Comparison of ENCODE assay signal across 16 cellular contexts in the genomic region with DNA sequence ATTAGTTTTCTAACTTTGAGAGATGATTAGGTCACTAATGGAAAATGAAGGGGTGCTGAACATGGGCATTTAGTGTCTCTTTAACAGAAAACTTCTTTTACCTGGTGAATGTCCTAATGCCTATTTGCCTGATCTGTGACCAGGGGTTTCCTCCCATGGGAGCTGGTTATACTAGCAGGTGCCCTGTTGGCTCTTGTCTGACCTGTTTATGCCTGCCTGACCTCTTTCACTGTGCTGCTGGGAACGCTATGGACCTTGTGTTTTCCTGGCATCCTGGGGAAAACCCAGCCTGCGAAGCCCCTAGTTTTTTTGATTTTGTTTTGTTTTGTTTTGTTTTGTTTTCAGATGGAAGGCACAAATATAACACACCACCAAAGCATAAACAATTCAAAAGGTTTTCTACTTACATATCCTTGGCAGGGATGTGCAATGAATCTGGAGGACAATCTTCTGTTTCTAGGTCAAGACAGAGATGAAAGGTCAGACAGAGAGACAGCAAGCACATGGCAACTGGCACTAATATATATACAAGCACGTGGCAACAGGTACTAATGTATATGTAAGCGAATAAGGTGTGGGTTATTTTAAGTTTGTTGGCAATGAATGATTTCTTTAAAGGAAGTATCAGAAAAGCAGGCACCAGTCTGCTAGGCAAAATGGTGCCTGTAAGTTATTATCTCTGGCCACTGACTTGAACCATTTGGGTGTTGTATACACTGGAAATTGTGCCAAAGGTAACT.
A peak's percentile ranks its signal among the peaks of the same experiment; 100 is the strongest.
DNase-seq lines count a peak whose midpoint lies in the region; ATAC-seq, FAIRE-seq and TF ChIP-seq lines count a peak whose summit lies in the region.
"Had no signal": no experiment of that assay in that cellular context is flagged by ENCODE, and none has a peak within 500 bp of the region (broad histone marks: within the 10 kb centered on the region; RNA-seq: fewer than 3 reads in every experiment).

No MANE protein-coding gene starts in this region.

- peaks cover 0 to 25% (median 5%) of the 10 kb centered on the region in 9 donors for H3K9me3 Mint-ChIP-seq in naive thymus-derived CD8-positive, alpha-beta T cell
- no peaks in the 10 kb centered on the region for H3K9me3 Mint-ChIP-seq in GM23338

- H3K9ac ChIP-seq in HepG2 (ENCODE audit: insufficient read depth, low read depth, low read length): no peak overlapping the region
- H3K9ac ChIP-seq: BLaER1 had no signal

- TF ChIP-seq POLR2A in HepG2 (IDR thresholded peaks at IDR 0.05; ENCODE audit: insufficient read depth in 1 of 2, low read depth in 2 of 2, low read length in 2 of 2): no peak

- CTCF ChIA-PET in PC-9 (lab: Charles Lee): no interaction called here
- CTCF ChIA-PET in HepG2 (lab: Yijun Ruan, JAX; ENCODE audit: low intra/inter-chr PET ratio, low total read pairs): no interaction called here

- in situ Hi-C loops in HepG2 (cut with HindIII; ENCODE audit: extremely low pct_ligation_motif_present, low pct_unique_long_range_greater_than_20kb): no loop called here

- no peak overlapping the region for H3K27ac ChIP-seq in PC-9
- H3K27ac ChIP-seq in HepG2 (ENCODE audit: extremely low read length, insufficient read depth, low read length): no peak overlapping the region
- no peak overlapping the region for H3K27ac ChIP-seq in GM23338 (ENCODE audit: low read depth)
- H3K27ac ChIP-seq: BLaER1 had no signal

- WGBS in HepG2 (ENCODE audit: low lambda C conversion rate): 5% methylated on average over 4 of the region's 4 CpGs

- peak; percentile 50 for DNase-seq in DMS53 (lab: John Stamatoyannopoulos, UW)
- DNase-seq in PC-9: no peak
- DNase-seq in HepG2 (ENCODE audit: low spot score): no peak
- DNase-seq in H4 (ENCODE audit: low spot score): no peak
- DNase-seq in naive thymus-derived CD8-positive, alpha-beta T cell: no peak
- DNase-seq in dermis blood vessel endothelial cell: no peak
- no peak for DNase-seq in GM23338 (ENCODE audit: low spot score)
- DNase-seq: 8988T; Calu3; CD4-positive, alpha-beta memory T cell; GOT3 had no signal

- H3K9me2 ChIP-seq in PC-9 (ENCODE audit: insufficient read depth) (no peaks in the 10 kb centered on the region; the same call in 1 of the 2 replicates), GM23338 (ENCODE audit: insufficient read depth) (no peaks in the 10 kb centered on the region; the same call in 1 of the 2 replicates)

- POLR2A ChIA-PET in PC-9 (lab: Charles Lee; ENCODE audit: unreplicated experiment) (no interaction called here), HepG2 (lab: Yijun Ruan, JAX) (no interaction called here)
- POLR2A ChIA-PET in naive thymus-derived CD8-positive, alpha-beta T cell (lab: Charles Lee): no interaction called here

- intact Hi-C loops in PC-9 (cut with micrococcal nuclease; ENCODE audit: unreplicated experiment): no loop called here
- intact Hi-C loops in HepG2 (cut with micrococcal nuclease; ENCODE audit: unreplicated experiment): no loop called here

- H2AFZ ChIP-seq in PC-9 (peak overlapping the region; percentile 55), HepG2 (ENCODE audit: low read length) (no peak overlapping the region), GM23338 (no peak overlapping the region)

- TF ChIP-seq EP300 in HepG2 (IDR thresholded peaks at IDR 0.05; ENCODE audit: low read depth in 2 of 2, low read length in 2 of 2) (no peak), HepG2 (CRISPR knock-in tag; IDR thresholded peaks at IDR 0.05; ENCODE audit: borderline replicate concordance) (no peak)

- H4K20me1 ChIP-seq in PC-9 (ENCODE audit: insufficient read depth): no peaks in the 10 kb centered on the region
- no peaks in the 10 kb centered on the region for H4K20me1 ChIP-seq in HepG2 (ENCODE audit: insufficient read depth, low read length)
- no peaks in the 10 kb centered on the region for H4K20me1 ChIP-seq in GM23338 (replicated peaks; ENCODE audit: insufficient read depth)
- H4K20me1 ChIP-seq: BLaER1 had no signal

- H3K9me3 ChIP-seq in PC-9 (ENCODE audit: insufficient read depth, low read depth): no peaks in the 10 kb centered on the region
- H3K9me3 ChIP-seq in HepG2 (ENCODE audit: low read length): no peaks in the 10 kb centered on the region
- H3K9me3 ChIP-seq: BLaER1, HAP-1 had no signal

- no peak for ATAC-seq in HepG2
- ATAC-seq in naive thymus-derived CD8-positive, alpha-beta T cell: no peak
- no peak; the same call in 2 of the 3 replicates for ATAC-seq in GM23338

- H3K27me3 ChIP-seq in PC-9 (ENCODE audit: insufficient read depth, low read depth): no peaks in the 10 kb centered on the region
- no peaks in the 10 kb centered on the region for H3K27me3 ChIP-seq in HepG2 (ENCODE audit: control insufficient read depth in 1 of 2, insufficient read depth in 2 of 2, low read length in 2 of 2)
- H3K27me3 ChIP-seq in GM23338 (ENCODE audit: insufficient read depth): no peaks in the 10 kb centered on the region
- H3K27me3 ChIP-seq: BLaER1 had no signal

- no peak overlapping the region for H3K4me3 Mint-ChIP-seq in naive thymus-derived CD8-positive, alpha-beta T cell
- no peak overlapping the region for H3K4me3 Mint-ChIP-seq in GM23338
- H3K4me3 Mint-ChIP-seq: CD14-positive monocyte; CD4-positive, alpha-beta memory T cell had no signal

- no peak for TF ChIP-seq RAD21 in HepG2 (CRISPR knock-in tag; IDR thresholded peaks at IDR 0.05)

- no peak for TF ChIP-seq CTCF in PC-9 (conservative IDR thresholded peaks at IDR 0.05)
- no peak for TF ChIP-seq CTCF in HepG2 (CRISPR knock-in tag; IDR thresholded peaks at IDR 0.05)
- TF ChIP-seq CTCF in GM23338 (conservative IDR thresholded peaks at IDR 0.05; ENCODE audit: low read depth in 2 of 2): no peak

- no peak for FAIRE-seq in HepG2 (lab: Jason Lieb, UNC)
- FAIRE-seq: G401.6, GM12891 had no signal

- no peaks in the 10 kb centered on the region for H3K27me3 Mint-ChIP-seq in naive thymus-derived CD8-positive, alpha-beta T cell
- H3K27me3 Mint-ChIP-seq in GM23338 (ENCODE audit: insufficient read depth, low read depth, poor library complexity): peaks cover under 1% of the 10 kb centered on the region
- H3K27me3 Mint-ChIP-seq: CD4-positive, alpha-beta memory T cell had no signal

- H3K4me2 ChIP-seq in PC-9 (no peak overlapping the region), HepG2 (ENCODE audit: low read depth, low read length) (no peak overlapping the region), GM23338 (no peak overlapping the region)
- H3K4me2 ChIP-seq: BLaER1 had no signal

- no peak overlapping the region for H3K27ac Mint-ChIP-seq in naive thymus-derived CD8-positive, alpha-beta T cell
- H3K27ac Mint-ChIP-seq in GM23338: no peak overlapping the region
- H3K27ac Mint-ChIP-seq: CD14-positive monocyte; CD4-positive, alpha-beta memory T cell had no signal

- H3K4me3 ChIP-seq in PC-9: no peak overlapping the region
- no peak overlapping the region for H3K4me3 ChIP-seq in HepG2 (replicated peaks in 1 of 3; ENCODE audit: insufficient read depth in 1 of 3, low read depth in 2 of 3, low read length in 3 of 3)
- no peak overlapping the region for H3K4me3 ChIP-seq in GM23338
- H3K4me3 ChIP-seq: BLaER1, HAP-1 had no signal

- H3K79me2 ChIP-seq in PC-9 (ENCODE audit: low read depth) (no peaks in the 10 kb centered on the region), HepG2 (ENCODE audit: insufficient read depth, low read length) (no peaks in the 10 kb centered on the region), GM23338 (replicated peaks; ENCODE audit: insufficient read depth) (no peaks in the 10 kb centered on the region)

- BruUV-seq in PC-9 (replicated peaks; lab: Mats Ljungman, UMichigan): no TSS peak
- BruUV-seq in HepG2 (replicated peaks; lab: Mats Ljungman, UMichigan): no TSS peak

- H3K4me1 ChIP-seq in PC-9 (replicated peaks; ENCODE audit: insufficient read depth) (no peaks in the 10 kb centered on the region), HepG2 (ENCODE audit: insufficient read depth, low read length) (no peaks in the 10 kb centered on the region), GM23338 (ENCODE audit: insufficient read depth) (no peaks in the 10 kb centered on the region)
- H3K4me1 ChIP-seq: BLaER1, HAP-1 had no signal

- H3K36me3 ChIP-seq in PC-9 (ENCODE audit: low read depth): no peaks in the 10 kb centered on the region
- H3K36me3 ChIP-seq in HepG2 (replicated peaks in 1 of 2; ENCODE audit: control insufficient read depth in 1 of 2, insufficient read depth in 2 of 2, low read length in 2 of 2): no peaks in the 10 kb centered on the region
- no peaks in the 10 kb centered on the region for H3K36me3 ChIP-seq in GM23338 (ENCODE audit: insufficient read depth)
- H3K36me3 ChIP-seq: BLaER1, HAP-1 had no signal

- H3F3A ChIP-seq in PC-9 (ENCODE audit: insufficient read depth, low read depth): no peaks in the 10 kb centered on the region
- H3F3A ChIP-seq in GM23338 (replicated peaks; ENCODE audit: low read depth): no peaks in the 10 kb centered on the region

- H3K4me1 Mint-ChIP-seq in naive thymus-derived CD8-positive, alpha-beta T cell: no peaks in the 10 kb centered on the region
- H3K4me1 Mint-ChIP-seq in GM23338: no peaks in the 10 kb centered on the region
- H3K4me1 Mint-ChIP-seq: CD14-positive monocyte; CD4-positive, alpha-beta memory T cell had no signal

- H3K36me3 Mint-ChIP-seq in naive thymus-derived CD8-positive, alpha-beta T cell: no peaks in the 10 kb centered on the region
- no peaks in the 10 kb centered on the region for H3K36me3 Mint-ChIP-seq in GM23338 (ENCODE audit: low read depth)
- H3K36me3 Mint-ChIP-seq: CD14-positive monocyte; CD4-positive, alpha-beta memory T cell had no signal

TF ChIP-seq in GM23338, 12 proteins besides CTCF, POLR2A, EP300 and RAD21 (continues in another document):
- TF ChIP-seq, protein P1, sequence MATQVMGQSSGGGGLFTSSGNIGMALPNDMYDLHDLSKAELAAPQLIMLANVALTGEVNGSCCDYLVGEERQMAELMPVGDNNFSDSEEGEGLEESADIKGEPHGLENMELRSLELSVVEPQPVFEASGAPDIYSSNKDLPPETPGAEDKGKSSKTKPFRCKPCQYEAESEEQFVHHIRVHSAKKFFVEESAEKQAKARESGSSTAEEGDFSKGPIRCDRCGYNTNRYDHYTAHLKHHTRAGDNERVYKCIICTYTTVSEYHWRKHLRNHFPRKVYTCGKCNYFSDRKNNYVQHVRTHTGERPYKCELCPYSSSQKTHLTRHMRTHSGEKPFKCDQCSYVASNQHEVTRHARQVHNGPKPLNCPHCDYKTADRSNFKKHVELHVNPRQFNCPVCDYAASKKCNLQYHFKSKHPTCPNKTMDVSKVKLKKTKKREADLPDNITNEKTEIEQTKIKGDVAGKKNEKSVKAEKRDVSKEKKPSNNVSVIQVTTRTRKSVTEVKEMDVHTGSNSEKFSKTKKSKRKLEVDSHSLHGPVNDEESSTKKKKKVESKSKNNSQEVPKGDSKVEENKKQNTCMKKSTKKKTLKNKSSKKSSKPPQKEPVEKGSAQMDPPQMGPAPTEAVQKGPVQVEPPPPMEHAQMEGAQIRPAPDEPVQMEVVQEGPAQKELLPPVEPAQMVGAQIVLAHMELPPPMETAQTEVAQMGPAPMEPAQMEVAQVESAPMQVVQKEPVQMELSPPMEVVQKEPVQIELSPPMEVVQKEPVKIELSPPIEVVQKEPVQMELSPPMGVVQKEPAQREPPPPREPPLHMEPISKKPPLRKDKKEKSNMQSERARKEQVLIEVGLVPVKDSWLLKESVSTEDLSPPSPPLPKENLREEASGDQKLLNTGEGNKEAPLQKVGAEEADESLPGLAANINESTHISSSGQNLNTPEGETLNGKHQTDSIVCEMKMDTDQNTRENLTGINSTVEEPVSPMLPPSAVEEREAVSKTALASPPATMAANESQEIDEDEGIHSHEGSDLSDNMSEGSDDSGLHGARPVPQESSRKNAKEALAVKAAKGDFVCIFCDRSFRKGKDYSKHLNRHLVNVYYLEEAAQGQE (IDR thresholded peaks at IDR 0.05; ENCODE audit: unreplicated experiment): no peak
